In the genomic region with DNA sequence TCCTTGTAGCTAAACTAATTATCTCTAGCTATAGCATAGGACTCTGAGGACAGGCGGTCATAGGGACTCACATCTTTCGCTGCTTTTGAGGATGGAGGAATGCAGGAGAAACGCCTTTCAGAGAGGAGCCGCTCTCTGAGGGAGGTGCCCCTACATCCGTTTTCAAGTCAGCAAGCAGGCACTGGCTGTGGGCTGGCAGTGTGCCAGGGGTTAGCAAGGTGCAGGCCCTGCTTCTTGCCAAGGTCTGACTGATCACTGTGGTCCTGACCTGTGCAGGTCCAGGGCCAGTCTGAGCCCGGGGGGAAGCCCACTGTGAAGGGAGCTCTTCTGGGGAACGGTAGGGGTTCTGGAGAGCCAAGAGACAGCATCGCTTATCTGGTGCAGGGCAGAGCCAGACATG, we compare ENCODE assay signal across 1 cellular context.
TF ChIP-seq lines count a peak whose summit lies in the region.

No MANE protein-coding gene starts in this region.

TF ChIP-seq in SK-N-SH treated with all-trans-retinoic acid at 6 μM for 48 hours, 23 proteins besides CTCF, POLR2A, EP300 and RAD21 (continued from another document):
- TF ChIP-seq ARNTL (CRISPR knock-in tag; IDR thresholded peaks at IDR 0.05; ENCODE audit: borderline replicate concordance, low read depth) (no peak), PPARA (CRISPR knock-in tag; IDR thresholded peaks at IDR 0.05; ENCODE audit: borderline replicate concordance) (no peak), ZC3H10 (CRISPR knock-in tag; IDR thresholded peaks at IDR 0.05) (no peak), BACH2 (CRISPR knock-in tag; IDR thresholded peaks at IDR 0.05; ENCODE audit: borderline replicate concordance) (no peak), TOX (CRISPR knock-in tag; IDR thresholded peaks at IDR 0.05; ENCODE audit: borderline replicate concordance) (no peak), RARB (CRISPR knock-in tag; IDR thresholded peaks at IDR 0.05) (no peak), ESRRG (CRISPR knock-in tag; IDR thresholded peaks at IDR 0.05) (no peak), TCF4 (CRISPR knock-in tag; IDR thresholded peaks at IDR 0.05; ENCODE audit: borderline replicate concordance) (no peak), CSDC2 (CRISPR knock-in tag; IDR thresholded peaks at IDR 0.05) (no peak), ISL1 (CRISPR knock-in tag; IDR thresholded peaks at IDR 0.05) (no peak), GLIS3 (CRISPR knock-in tag; IDR thresholded peaks at IDR 0.05) (no peak), ZNF8 (CRISPR knock-in tag; IDR thresholded peaks at IDR 0.05) (no peak)
- TF ChIP-seq, protein P1, sequence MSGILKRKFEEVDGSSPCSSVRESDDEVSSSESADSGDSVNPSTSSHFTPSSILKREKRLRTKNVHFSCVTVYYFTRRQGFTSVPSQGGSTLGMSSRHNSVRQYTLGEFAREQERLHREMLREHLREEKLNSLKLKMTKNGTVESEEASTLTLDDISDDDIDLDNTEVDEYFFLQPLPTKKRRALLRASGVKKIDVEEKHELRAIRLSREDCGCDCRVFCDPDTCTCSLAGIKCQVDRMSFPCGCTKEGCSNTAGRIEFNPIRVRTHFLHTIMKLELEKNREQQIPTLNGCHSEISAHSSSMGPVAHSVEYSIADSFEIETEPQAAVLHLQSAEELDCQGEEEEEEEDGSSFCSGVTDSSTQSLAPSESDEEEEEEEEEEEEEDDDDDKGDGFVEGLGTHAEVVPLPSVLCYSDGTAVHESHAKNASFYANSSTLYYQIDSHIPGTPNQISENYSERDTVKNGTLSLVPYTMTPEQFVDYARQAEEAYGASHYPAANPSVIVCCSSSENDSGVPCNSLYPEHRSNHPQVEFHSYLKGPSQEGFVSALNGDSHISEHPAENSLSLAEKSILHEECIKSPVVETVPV (CRISPR knock-in tag; IDR thresholded peaks at IDR 0.05): no peak
- TF ChIP-seq, protein P2, sequence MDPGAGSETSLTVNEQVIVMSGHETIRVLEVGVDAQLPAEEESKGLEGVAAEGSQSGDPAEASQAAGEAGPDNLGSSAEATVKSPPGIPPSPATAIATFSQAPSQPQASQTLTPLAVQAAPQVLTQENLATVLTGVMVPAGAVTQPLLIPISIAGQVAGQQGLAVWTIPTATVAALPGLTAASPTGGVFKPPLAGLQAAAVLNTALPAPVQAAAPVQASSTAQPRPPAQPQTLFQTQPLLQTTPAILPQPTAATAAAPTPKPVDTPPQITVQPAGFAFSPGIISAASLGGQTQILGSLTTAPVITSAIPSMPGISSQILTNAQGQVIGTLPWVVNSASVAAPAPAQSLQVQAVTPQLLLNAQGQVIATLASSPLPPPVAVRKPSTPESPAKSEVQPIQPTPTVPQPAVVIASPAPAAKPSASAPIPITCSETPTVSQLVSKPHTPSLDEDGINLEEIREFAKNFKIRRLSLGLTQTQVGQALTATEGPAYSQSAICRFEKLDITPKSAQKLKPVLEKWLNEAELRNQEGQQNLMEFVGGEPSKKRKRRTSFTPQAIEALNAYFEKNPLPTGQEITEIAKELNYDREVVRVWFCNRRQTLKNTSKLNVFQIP (CRISPR knock-in tag; IDR thresholded peaks at IDR 0.05; ENCODE audit: borderline replicate concordance, low read depth): no peak
- TF ChIP-seq, protein P3, sequence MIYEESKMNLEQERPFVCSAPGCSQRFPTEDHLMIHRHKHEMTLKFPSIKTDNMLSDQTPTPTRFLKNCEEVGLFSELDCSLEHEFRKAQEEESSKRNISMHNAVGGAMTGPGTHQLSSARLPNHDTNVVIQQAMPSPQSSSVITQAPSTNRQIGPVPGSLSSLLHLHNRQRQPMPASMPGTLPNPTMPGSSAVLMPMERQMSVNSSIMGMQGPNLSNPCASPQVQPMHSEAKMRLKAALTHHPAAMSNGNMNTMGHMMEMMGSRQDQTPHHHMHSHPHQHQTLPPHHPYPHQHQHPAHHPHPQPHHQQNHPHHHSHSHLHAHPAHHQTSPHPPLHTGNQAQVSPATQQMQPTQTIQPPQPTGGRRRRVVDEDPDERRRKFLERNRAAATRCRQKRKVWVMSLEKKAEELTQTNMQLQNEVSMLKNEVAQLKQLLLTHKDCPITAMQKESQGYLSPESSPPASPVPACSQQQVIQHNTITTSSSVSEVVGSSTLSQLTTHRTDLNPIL (CRISPR knock-in tag; IDR thresholded peaks at IDR 0.05; ENCODE audit: low read depth): no peak
